Comparison of ENCODE assay signal across 8 cellular contexts in the genomic region with DNA sequence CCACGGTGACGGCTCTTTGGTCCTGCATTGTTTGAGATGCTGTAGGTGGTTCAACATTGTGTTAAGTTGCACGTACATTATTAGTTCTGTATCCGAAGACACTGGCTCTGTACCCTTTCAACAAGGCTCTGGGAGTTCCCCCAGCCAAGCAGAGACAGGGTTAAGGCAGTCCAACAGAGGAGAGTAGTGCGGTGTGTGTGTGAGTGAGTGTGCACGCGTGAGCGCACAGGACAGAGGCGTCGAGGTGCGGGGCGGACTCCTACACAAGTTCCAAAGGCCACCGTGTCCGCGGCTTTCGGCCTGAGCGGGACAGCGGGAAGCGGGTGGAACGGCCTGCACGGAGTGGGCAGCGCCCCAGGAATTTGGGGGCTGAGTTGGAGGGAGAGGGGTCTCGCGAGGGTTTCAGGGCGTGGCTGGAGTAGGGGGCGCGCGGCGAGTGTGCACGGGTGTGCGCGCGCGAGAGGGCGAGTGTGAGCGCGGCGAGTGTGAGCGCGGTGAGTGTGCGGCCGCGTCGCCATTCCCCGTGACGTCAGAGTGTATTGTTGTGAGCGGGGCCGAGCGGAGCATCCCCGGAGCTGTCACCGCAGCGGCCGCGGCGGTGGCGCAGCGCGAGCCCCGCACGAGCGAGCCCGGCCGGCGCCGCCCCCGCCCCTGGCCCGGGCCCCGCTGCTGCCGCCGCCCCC.
DNase-seq lines count a peak whose midpoint lies in the region; ATAC-seq and TF ChIP-seq lines count a peak whose summit lies in the region.

TSS of gene ASXL3 (plus strand) at position 532 of the 683 bp plus-strand sequence. CDS start 413 bp downstream, outside the sequence.

- peak within 1 kb of the TSS in 1 of 2 donors; percentile 54 for H3K4me3 Mint-ChIP-seq in effector memory CD8-positive, alpha-beta T cell

- no peak for TF ChIP-seq CTCF in retinal pigment epithelial cell (conservative IDR thresholded peaks at IDR 0.05; ENCODE audit: low read depth, low read length)

- H3K4me3 ChIP-seq in iPS DF 6.9 (ENCODE audit: low read length) (peak within 1 kb of the TSS; percentile 91), retinal pigment epithelial cell (ENCODE audit: low read length) (peak within 1 kb of the TSS; percentile 71)

- H3K27me3 ChIP-seq in iPS DF 6.9 (ENCODE audit: control insufficient read depth, insufficient read depth, low read length), result peaks cover 9% of the 10 kb centered on the region; the same call in 1 of the 2 replicates

- peaks cover 0 to 4% of the 10 kb centered on the region in 2 donors for H3K4me1 Mint-ChIP-seq in effector memory CD8-positive, alpha-beta T cell (ENCODE audit: low read depth in 2 of 2)

- H3K4me1 ChIP-seq in iPS DF 6.9 (ENCODE audit: control insufficient read depth, insufficient read depth, low read length), result peaks cover 5% of the 10 kb centered on the region; the same call in 1 of the 2 replicates

- peaks cover 2 to 20% of the 10 kb centered on the region in 2 donors for H3K9me3 Mint-ChIP-seq in effector memory CD8-positive, alpha-beta T cell

- H3K27me3 Mint-ChIP-seq in effector memory CD8-positive, alpha-beta T cell, result peaks cover 6 to 9% of the 10 kb centered on the region in 2 donors

- no peaks in the 10 kb centered on the region for H3K9me3 ChIP-seq in iPS DF 6.9 (ENCODE audit: control insufficient read depth, insufficient read depth, low read length)

- H3K36me3 ChIP-seq in iPS DF 6.9 (ENCODE audit: control insufficient read depth, insufficient read depth, low read length), result no peaks in the 10 kb centered on the region

- no peak within 1 kb of the TSS for H3K27ac ChIP-seq in iPS DF 6.9 (ENCODE audit: low read length)

- H3K36me3 Mint-ChIP-seq in effector memory CD8-positive, alpha-beta T cell (ENCODE audit: insufficient read depth), result no peaks in the 10 kb centered on the region

- H3K27ac Mint-ChIP-seq in effector memory CD8-positive, alpha-beta T cell, result no peak within 1 kb of the TSS

- WGBS in iPS DF 6.9 (ENCODE audit: insufficient coverage, insufficient read length), result no CpG with 5 or more reads among the region's 70 CpGs

- no peak for ATAC-seq in effector memory CD8-positive, alpha-beta T cell (replicated peaks)

- peak; percentile 42 to 52 for DNase-seq in NCI-H187 (lab: John Stamatoyannopoulos, UW)
- no peak for DNase-seq in NCI-H187 treated with DMSO at 0.1 percent for 48 hours (lab: John Stamatoyannopoulos, UW)
- DNase-seq in NCI-H2029 (lab: John Stamatoyannopoulos, UW), result peak; percentile 45
- DNase-seq in anterior cingulate cortex (lab: John Stamatoyannopoulos, UW), result peak in 47 of 58 donors; percentile 12 to 78 (median 57)
- no peak for DNase-seq in iPS DF 6.9 (ENCODE audit: low read depth, low spot score)
- no peak for DNase-seq in retinal pigment epithelial cell (ENCODE audit: low read depth)
- no peak for DNase-seq in effector memory CD8-positive, alpha-beta T cell
- DNase-seq in SKM-1 treated with dmso at 0.1 percent for 144 hours (lab: John Stamatoyannopoulos, UW; ENCODE audit: unreplicated experiment), result no peak

Comparison
In these comparisons a context has a peak if more than half of its experiments do, and no peak if none do; other contexts are left out.
1. DNase-seq: peak in NCI-H187 (2 of 2), NCI-H2029 (single experiment) and anterior cingulate cortex (47 of 58); none in NCI-H187 treated with DMSO at 0.1 percent for 48 hours (single experiment), iPS DF 6.9 (single experiment), retinal pigment epithelial cell (single experiment), effector memory CD8-positive, alpha-beta T cell (0 of 3) and SKM-1 treated with dmso at 0.1 percent for 144 hours (single experiment).